25 cellular contexts compared by ENCODE assay signal in the genomic region with DNA sequence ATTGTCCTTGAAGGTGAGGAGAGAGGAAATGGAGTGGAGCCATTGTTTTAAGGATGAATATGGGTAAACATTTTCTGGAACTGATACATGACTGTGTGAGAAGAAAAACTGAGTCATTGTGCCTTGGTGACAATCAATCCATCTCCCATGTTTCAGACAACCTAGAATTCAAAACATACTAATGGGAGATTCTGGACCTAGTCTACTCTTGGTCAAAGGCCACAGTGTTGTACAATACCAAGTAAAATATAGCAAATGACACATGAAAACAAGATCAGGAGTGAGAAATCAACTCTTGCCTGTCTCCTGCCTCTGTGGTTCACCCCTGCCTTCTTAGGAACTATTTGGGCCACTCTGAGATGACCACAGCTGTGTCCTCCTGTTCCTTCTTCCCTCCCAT.
"Had no signal": no experiment of that assay in that cellular context is flagged by ENCODE, and none has a peak within 500 bp of the region (broad histone marks: within the 10 kb centered on the region; RNA-seq: fewer than 3 reads in every experiment).

No MANE protein-coding gene starts in this region.

- H3K4me3 ChIP-seq: SK-N-MC had no signal

- H3K4me1 Mint-ChIP-seq: activated B cell treated with CpG ODN at 0.5 μM for 24 hours had no signal

- ATAC-seq: activated CD8-positive, alpha-beta memory T cell treated with anti-CD3 and anti-CD28 coated beads, Interleukin-2, amount 10 ng/mL, durations not matched to agents 7 days and 5 days; Panc1; Right ventricle myocardium inferior; T-cell had no signal

- H3K27ac ChIP-seq: KMS-11, SK-N-MC had no signal

- H3K4me3 Mint-ChIP-seq: activated B cell treated with CpG ODN at 0.5 μM for 24 hours; activated CD4-positive, alpha-beta T cell treated with anti-CD3 and anti-CD28 coated beads, Interleukin-2, amount 10 ng/mL, durations not matched to agents 24 days and 14 days; activated CD8-positive, alpha-beta memory T cell treated with anti-CD3 and anti-CD28 coated beads, Interleukin-2, amount 10 ng/mL, durations not matched to agents 7 days and 5 days; activated naive CD8-positive, alpha-beta T cell; activated T-cell treated with anti-CD3 and anti-CD28 coated beads, Interleukin-2, amount 50 U/mL, for 24 hours; T-cell had no signal

- H3K9ac ChIP-seq: KMS-11 had no signal

- H3K27ac Mint-ChIP-seq: activated B cell treated with CpG ODN at 0.5 μM for 24 hours; activated CD4-positive, alpha-beta T cell treated with anti-CD3 and anti-CD28 coated beads, Interleukin-2, amount 10 ng/mL, durations not matched to agents 24 days and 14 days; activated CD8-positive, alpha-beta memory T cell treated with anti-CD3 and anti-CD28 coated beads, Interleukin-2, amount 10 ng/mL, durations not matched to agents 7 days and 5 days; activated naive CD8-positive, alpha-beta T cell; activated T-cell treated with anti-CD3 and anti-CD28 coated beads, Interleukin-2, amount 50 U/mL, for 24 hours; T-cell had no signal

- H3K4me2 ChIP-seq: KMS-11 had no signal

- DNase-seq: activated B cell treated with CpG ODN at 0.5 μM for 24 hours; activated CD4-positive, alpha-beta T cell treated with anti-CD3 and anti-CD28 coated beads for 1 hour; activated CD4-positive, alpha-beta T cell treated with anti-CD3 and anti-CD28 coated beads, Interleukin-2, amount 10 ng/mL, durations not matched to agents 24 days and 14 days; activated CD4-positive, alpha-beta T cell treated with anti-CD3 and anti-CD28 coated beads, Interleukin-2, amount 50 U/mL, for 48 hours; activated CD8-positive, alpha-beta memory T cell treated with anti-CD3 and anti-CD28 coated beads, Interleukin-2, amount 10 ng/mL, durations not matched to agents 7 days and 5 days; activated effector memory CD4-positive, alpha-beta T cell treated with anti-CD3 and anti-CD28 coated beads, Interleukin-2, amount 50 U/mL, for 16 hours; activated naive CD4-positive, alpha-beta T cell treated with Interleukin-2 at 50 U/mL for 16 hours; activated T-cell treated with anti-CD3 and anti-CD28 coated beads, Interleukin-2, amount 50 U/mL, for 24 hours; NCI-H1092; NCI-H1417 treated with DMSO at 0.1 percent for 48 hours; NCI-H1694 treated with DMSO at 0.1 percent for 48 hours; NCI-H2029 treated with DMSO at 0.1 percent for 48 hours; NCI-H345; NCI-H510A; NCI-H526 treated with DMSO at 0.1 percent for 48 hours; NCI-H82; RPMI8226; T-cell; T-helper 2 cell; T1000 had no signal
